Comparison of ENCODE assay signal across 1 cellular context in genomic region chr4:139665690-139666529, GRCh38.
TF ChIP-seq lines count a peak whose summit lies in the region.

Gene MGST2, plus strand, starts transcription at chr4:139665819. Its CDS starts 201 bp downstream, at chr4:139666020.

TF ChIP-seq in HepG2, 621 proteins besides CTCF, POLR2A, EP300 and RAD21 (continued from another document and continues in another):
- no peak for TF ChIP-seq ZBTB33 (CRISPR knock-in tag; IDR thresholded peaks at IDR 0.05)
- TF ChIP-seq ZNF275 (CRISPR knock-in tag; IDR thresholded peaks at IDR 0.05; ENCODE audit: borderline replicate concordance), result peak; percentile 92; the same call in 1 of the 2 replicates
- peak; percentile 65; the same call in 1 of the 2 replicates for TF ChIP-seq ZNF749 (CRISPR knock-in tag; IDR thresholded peaks at IDR 0.05; ENCODE audit: borderline replicate concordance)
- 0 out of 2 replicates have a peak, but pooled peaks have one; percentile 59 for TF ChIP-seq PAWR (CRISPR knock-in tag; IDR thresholded peaks at IDR 0.05; ENCODE audit: borderline replicate concordance)
- TF ChIP-seq RFX1 (IDR thresholded peaks at IDR 0.05), result no peak
- no peak for TF ChIP-seq SUZ12 (IDR thresholded peaks at IDR 0.05; ENCODE audit: low read depth, low read length)
- TF ChIP-seq ZNF331 (CRISPR knock-in tag; IDR thresholded peaks at IDR 0.05), result 0 out of 2 replicates have a peak, but pooled peaks have one; percentile 23
- TF ChIP-seq ZNF354B (CRISPR knock-in tag; IDR thresholded peaks at IDR 0.05), result no peak
- peak; percentile 95 for TF ChIP-seq TARDBP (CRISPR knock-in tag; IDR thresholded peaks at IDR 0.05)
- TF ChIP-seq TBX3 (IDR thresholded peaks at IDR 0.05; ENCODE audit: borderline replicate concordance), result no peak
- TF ChIP-seq HOXA7 (CRISPR knock-in tag; IDR thresholded peaks at IDR 0.05), result no peak
- TF ChIP-seq ZNF75D (CRISPR knock-in tag; IDR thresholded peaks at IDR 0.05; ENCODE audit: borderline replicate concordance), result no peak
- TF ChIP-seq LBX2 (CRISPR knock-in tag; IDR thresholded peaks at IDR 0.05; ENCODE audit: borderline replicate concordance), result 0 out of 2 replicates have a peak, but pooled peaks have one; percentile 68
- peak; percentile 73; the same call in 1 of the 2 replicates for TF ChIP-seq ZFP36L1 (CRISPR knock-in tag; IDR thresholded peaks at IDR 0.05)
- TF ChIP-seq ZZZ3 (CRISPR knock-in tag; IDR thresholded peaks at IDR 0.05; ENCODE audit: borderline replicate concordance), result peak; percentile 29; the same call in 1 of the 2 replicates
- peak; percentile 78 for TF ChIP-seq ZNF816 (CRISPR knock-in tag; IDR thresholded peaks at IDR 0.05; ENCODE audit: borderline replicate concordance)
- peak; percentile 96 for TF ChIP-seq HIC2 (CRISPR knock-in tag; IDR thresholded peaks at IDR 0.05; ENCODE audit: low read depth)
- no peak for TF ChIP-seq KDM4B (CRISPR knock-in tag; IDR thresholded peaks at IDR 0.05)
- TF ChIP-seq ZNF33B (CRISPR knock-in tag; IDR thresholded peaks at IDR 0.05), result peak; percentile 24; the same call in 1 of the 2 replicates
- TF ChIP-seq ZNF512 (CRISPR knock-in tag; IDR thresholded peaks at IDR 0.05), result no peak
- TF ChIP-seq PRPF4 (IDR thresholded peaks at IDR 0.05; ENCODE audit: low read depth, low read length, poor library complexity, severe bottlenecking), result no peak
- TF ChIP-seq E2F5 (CRISPR knock-in tag; conservative IDR thresholded peaks at IDR 0.05), result no peak
- peak; percentile 96 for TF ChIP-seq MTA1 (CRISPR knock-in tag; IDR thresholded peaks at IDR 0.05; ENCODE audit: borderline replicate concordance)
- peak; percentile 89 for TF ChIP-seq ELF3 (CRISPR knock-in tag; IDR thresholded peaks at IDR 0.05)
- peak; percentile 82; the same call in 1 of the 2 replicates for TF ChIP-seq ZNF788 (CRISPR knock-in tag; IDR thresholded peaks at IDR 0.05; ENCODE audit: borderline replicate concordance)
- peak; percentile 83; the same call in 1 of the 2 replicates for TF ChIP-seq DMAP1 (CRISPR knock-in tag; IDR thresholded peaks at IDR 0.05)
- TF ChIP-seq ELK4 (CRISPR knock-in tag; IDR thresholded peaks at IDR 0.05; ENCODE audit: borderline replicate concordance), result no peak
- peak; percentile 87 for TF ChIP-seq SKIL (CRISPR knock-in tag; IDR thresholded peaks at IDR 0.05; ENCODE audit: borderline replicate concordance)
- 0 out of 2 replicates have a peak, but pooled peaks have one; percentile 47 for TF ChIP-seq PRDM15 (CRISPR knock-in tag; IDR thresholded peaks at IDR 0.05)
- TF ChIP-seq ZNF350 (CRISPR knock-in tag; IDR thresholded peaks at IDR 0.05; ENCODE audit: borderline replicate concordance, low read depth), result peak; percentile 86; the same call in 1 of the 2 replicates
- peak; percentile 93 for TF ChIP-seq ZNF609 (CRISPR knock-in tag; IDR thresholded peaks at IDR 0.05; ENCODE audit: borderline replicate concordance)
- no peak for TF ChIP-seq SNAPC5 (CRISPR knock-in tag; IDR thresholded peaks at IDR 0.05; ENCODE audit: borderline replicate concordance)
- TF ChIP-seq KLF9 (CRISPR knock-in tag; IDR thresholded peaks at IDR 0.05; ENCODE audit: low read depth), result no peak
- no peak for TF ChIP-seq NR1H2 (CRISPR knock-in tag; IDR thresholded peaks at IDR 0.05; ENCODE audit: borderline replicate concordance, low read depth)
